Comparison of ENCODE assay signal across 2 cellular contexts in the genomic region with DNA sequence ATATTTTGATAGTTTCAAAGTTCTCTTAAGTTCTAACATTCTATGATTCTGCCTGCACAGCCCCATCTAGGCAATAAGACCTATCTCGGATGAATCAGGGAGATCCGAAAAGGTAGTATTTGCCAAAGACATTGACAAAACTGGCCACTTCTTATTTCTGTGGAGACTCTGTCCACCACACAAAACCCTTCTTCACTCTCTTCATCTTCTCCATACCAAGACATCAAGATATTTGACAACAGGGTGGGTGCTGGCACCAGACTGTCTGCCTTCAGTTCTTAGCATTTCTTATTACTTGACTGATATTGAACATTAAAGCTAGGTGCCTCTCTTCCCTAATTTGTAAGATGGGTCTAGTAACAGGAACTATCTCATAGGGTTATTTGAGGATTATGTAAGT.
TF ChIP-seq lines count a peak whose summit lies in the region.

No MANE protein-coding gene starts in this region.

TF ChIP-seq in WTC11, 78 proteins besides CTCF, POLR2A, EP300 and RAD21:
- TF ChIP-seq, protein P1, sequence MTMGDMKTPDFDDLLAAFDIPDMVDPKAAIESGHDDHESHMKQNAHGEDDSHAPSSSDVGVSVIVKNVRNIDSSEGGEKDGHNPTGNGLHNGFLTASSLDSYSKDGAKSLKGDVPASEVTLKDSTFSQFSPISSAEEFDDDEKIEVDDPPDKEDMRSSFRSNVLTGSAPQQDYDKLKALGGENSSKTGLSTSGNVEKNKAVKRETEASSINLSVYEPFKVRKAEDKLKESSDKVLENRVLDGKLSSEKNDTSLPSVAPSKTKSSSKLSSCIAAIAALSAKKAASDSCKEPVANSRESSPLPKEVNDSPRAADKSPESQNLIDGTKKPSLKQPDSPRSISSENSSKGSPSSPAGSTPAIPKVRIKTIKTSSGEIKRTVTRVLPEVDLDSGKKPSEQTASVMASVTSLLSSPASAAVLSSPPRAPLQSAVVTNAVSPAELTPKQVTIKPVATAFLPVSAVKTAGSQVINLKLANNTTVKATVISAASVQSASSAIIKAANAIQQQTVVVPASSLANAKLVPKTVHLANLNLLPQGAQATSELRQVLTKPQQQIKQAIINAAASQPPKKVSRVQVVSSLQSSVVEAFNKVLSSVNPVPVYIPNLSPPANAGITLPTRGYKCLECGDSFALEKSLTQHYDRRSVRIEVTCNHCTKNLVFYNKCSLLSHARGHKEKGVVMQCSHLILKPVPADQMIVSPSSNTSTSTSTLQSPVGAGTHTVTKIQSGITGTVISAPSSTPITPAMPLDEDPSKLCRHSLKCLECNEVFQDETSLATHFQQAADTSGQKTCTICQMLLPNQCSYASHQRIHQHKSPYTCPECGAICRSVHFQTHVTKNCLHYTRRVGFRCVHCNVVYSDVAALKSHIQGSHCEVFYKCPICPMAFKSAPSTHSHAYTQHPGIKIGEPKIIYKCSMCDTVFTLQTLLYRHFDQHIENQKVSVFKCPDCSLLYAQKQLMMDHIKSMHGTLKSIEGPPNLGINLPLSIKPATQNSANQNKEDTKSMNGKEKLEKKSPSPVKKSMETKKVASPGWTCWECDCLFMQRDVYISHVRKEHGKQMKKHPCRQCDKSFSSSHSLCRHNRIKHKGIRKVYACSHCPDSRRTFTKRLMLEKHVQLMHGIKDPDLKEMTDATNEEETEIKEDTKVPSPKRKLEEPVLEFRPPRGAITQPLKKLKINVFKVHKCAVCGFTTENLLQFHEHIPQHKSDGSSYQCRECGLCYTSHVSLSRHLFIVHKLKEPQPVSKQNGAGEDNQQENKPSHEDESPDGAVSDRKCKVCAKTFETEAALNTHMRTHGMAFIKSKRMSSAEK (CRISPR knock-in tag; IDR thresholded peaks at IDR 0.05; ENCODE audit: borderline replicate concordance) = no peak
- no peak for TF ChIP-seq OVOL2 (CRISPR knock-in tag; IDR thresholded peaks at IDR 0.05; ENCODE audit: borderline replicate concordance)

TF ChIP-seq in HepG2, 621 proteins besides CTCF, POLR2A, EP300 and RAD21 (continued from another document):
- TF ChIP-seq JUN (CRISPR knock-in tag; IDR thresholded peaks at IDR 0.05) (no peak), KDM4B (CRISPR knock-in tag; IDR thresholded peaks at IDR 0.05) (no peak), CHD4 (IDR thresholded peaks at IDR 0.05; ENCODE audit: borderline replicate concordance, low read length) (no peak), KDM5A (IDR thresholded peaks at IDR 0.05; ENCODE audit: borderline replicate concordance, low read length) (no peak), ASH2L (IDR thresholded peaks at IDR 0.05; ENCODE audit: insufficient read length, low read depth, low read length) (no peak), SNAI1 (CRISPR knock-in tag; IDR thresholded peaks at IDR 0.05; ENCODE audit: borderline replicate concordance) (no peak), TGIF2 (CRISPR knock-in tag; IDR thresholded peaks at IDR 0.05) (no peak), ZNF543 (CRISPR knock-in tag; IDR thresholded peaks at IDR 0.05) (no peak), ZMYM2 (CRISPR knock-in tag; IDR thresholded peaks at IDR 0.05) (no peak)
- TF ChIP-seq, protein P2, sequence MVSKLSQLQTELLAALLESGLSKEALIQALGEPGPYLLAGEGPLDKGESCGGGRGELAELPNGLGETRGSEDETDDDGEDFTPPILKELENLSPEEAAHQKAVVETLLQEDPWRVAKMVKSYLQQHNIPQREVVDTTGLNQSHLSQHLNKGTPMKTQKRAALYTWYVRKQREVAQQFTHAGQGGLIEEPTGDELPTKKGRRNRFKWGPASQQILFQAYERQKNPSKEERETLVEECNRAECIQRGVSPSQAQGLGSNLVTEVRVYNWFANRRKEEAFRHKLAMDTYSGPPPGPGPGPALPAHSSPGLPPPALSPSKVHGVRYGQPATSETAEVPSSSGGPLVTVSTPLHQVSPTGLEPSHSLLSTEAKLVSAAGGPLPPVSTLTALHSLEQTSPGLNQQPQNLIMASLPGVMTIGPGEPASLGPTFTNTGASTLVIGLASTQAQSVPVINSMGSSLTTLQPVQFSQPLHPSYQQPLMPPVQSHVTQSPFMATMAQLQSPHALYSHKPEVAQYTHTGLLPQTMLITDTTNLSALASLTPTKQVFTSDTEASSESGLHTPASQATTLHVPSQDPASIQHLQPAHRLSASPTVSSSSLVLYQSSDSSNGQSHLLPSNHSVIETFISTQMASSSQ (IDR thresholded peaks at IDR 0.05; ENCODE audit: low read depth) = no peak
- TF ChIP-seq, protein P2 (CRISPR knock-in tag; IDR thresholded peaks at IDR 0.05; ENCODE audit: borderline replicate concordance) = no peak
- TF ChIP-seq, protein P3, sequence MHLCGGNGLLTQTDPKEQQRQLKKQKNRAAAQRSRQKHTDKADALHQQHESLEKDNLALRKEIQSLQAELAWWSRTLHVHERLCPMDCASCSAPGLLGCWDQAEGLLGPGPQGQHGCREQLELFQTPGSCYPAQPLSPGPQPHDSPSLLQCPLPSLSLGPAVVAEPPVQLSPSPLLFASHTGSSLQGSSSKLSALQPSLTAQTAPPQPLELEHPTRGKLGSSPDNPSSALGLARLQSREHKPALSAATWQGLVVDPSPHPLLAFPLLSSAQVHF (CRISPR knock-in tag; IDR thresholded peaks at IDR 0.05) = no peak
